2 cellular contexts compared by ENCODE assay signal in the genomic region with DNA sequence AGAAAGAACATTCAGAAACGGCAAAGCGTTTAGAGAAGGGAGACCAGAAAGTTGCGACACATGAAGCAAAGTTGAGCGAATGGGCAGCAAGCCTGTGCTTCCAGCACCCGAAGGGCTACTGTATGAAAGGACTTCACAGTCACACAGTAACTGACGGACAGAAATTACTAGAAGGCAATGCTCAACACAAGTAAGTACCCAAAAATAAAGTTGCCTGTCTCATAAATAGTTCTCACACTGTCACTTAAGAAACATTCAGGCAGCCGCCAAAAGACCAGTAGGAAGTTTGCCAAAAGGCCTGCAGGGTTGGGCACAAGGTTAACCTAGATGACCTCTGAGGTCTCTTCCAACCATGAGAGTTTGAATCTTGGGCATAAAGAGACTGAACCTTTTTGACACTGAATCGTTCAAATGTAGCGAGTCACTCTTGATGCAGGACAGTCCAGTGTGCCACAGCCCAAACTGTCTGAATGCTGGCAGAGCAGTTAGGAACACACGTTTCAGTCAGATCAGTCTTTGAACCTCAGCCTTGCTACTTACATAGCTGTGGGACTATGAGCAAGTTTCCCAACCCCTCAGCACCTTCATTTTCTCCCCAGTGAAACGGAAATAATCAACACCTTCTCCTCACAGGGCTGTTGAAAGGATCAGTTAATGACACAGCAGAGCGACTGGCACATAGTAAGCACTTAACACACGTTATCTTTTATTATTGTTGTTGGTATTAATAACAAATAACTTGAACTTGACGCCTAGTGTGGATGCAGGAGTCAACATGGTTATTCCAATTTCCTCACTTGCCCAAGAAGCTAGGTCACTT.
TF ChIP-seq lines count a peak whose summit lies in the region.

No MANE protein-coding gene starts in this region.

TF ChIP-seq in GM12878, 131 proteins besides CTCF, POLR2A, EP300 and RAD21:
- TF ChIP-seq, protein P1, sequence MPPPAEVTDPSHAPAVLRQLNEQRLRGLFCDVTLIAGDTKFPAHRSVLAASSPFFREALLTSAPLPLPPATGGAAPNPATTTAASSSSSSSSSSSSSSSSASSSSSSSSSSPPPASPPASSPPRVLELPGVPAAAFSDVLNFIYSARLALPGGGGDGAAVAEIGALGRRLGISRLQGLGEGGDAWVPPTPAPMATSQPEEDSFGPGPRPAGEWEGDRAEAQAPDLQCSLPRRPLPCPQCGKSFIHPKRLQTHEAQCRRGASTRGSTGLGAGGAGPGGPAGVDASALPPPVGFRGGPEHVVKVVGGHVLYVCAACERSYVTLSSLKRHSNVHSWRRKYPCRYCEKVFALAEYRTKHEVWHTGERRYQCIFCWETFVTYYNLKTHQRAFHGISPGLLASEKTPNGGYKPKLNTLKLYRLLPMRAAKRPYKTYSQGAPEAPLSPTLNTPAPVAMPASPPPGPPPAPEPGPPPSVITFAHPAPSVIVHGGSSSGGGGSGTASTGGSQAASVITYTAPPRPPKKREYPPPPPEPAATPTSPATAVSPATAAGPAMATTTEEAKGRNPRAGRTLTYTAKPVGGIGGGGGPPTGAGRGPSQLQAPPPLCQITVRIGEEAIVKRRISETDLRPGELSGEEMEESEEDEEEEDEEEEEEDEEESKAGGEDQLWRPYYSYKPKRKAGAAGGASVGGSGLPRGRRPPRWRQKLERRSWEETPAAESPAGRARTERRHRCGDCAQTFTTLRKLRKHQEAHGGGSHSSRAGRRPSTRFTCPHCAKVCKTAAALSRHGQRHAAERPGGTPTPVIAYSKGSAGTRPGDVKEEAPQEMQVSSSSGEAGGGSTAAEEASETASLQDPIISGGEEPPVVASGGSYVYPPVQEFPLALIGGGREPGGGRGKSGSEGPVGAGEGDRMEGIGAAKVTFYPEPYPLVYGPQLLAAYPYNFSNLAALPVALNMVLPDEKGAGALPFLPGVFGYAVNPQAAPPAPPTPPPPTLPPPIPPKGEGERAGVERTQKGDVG (CRISPR knock-in tag; IDR thresholded peaks at IDR 0.05) = no peak
- TF ChIP-seq, protein P2, sequence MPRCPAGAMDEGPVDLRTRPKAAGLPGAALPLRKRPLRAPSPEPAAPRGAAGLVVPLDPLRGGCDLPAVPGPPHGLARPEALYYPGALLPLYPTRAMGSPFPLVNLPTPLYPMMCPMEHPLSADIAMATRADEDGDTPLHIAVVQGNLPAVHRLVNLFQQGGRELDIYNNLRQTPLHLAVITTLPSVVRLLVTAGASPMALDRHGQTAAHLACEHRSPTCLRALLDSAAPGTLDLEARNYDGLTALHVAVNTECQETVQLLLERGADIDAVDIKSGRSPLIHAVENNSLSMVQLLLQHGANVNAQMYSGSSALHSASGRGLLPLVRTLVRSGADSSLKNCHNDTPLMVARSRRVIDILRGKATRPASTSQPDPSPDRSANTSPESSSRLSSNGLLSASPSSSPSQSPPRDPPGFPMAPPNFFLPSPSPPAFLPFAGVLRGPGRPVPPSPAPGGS (IDR thresholded peaks at IDR 0.05; ENCODE audit: borderline replicate concordance, insufficient read depth, low read depth, low read length, poor library complexity, severe bottlenecking) = peak; percentile 37

TF ChIP-seq in HepG2, 621 proteins besides CTCF, POLR2A, EP300 and RAD21:
- TF ChIP-seq ZNF20 (CRISPR knock-in tag; IDR thresholded peaks at IDR 0.05) = no peak
- TF ChIP-seq TARDBP (CRISPR knock-in tag; IDR thresholded peaks at IDR 0.05) = no peak
- TF ChIP-seq CEBPB (IDR thresholded peaks at IDR 0.05; ENCODE audit: borderline replicate concordance, low read depth, low read length) = 0 out of 2 replicates have a peak, but pooled peaks have one; percentile 35
- no peak for TF ChIP-seq NFIC (IDR thresholded peaks at IDR 0.05; ENCODE audit: low read length)
